In genomic region chr7:133082390-133082766, GRCh38 we compare ENCODE assay signal across 1 cellular context.
TF ChIP-seq lines count a peak whose summit lies in the region.

No MANE protein-coding gene starts in this region.

TF ChIP-seq in HepG2, 621 proteins besides CTCF, POLR2A, EP300 and RAD21 (continued from another document):
- no peak for TF ChIP-seq RERE (CRISPR knock-in tag; IDR thresholded peaks at IDR 0.05; ENCODE audit: low read depth)
- no peak for TF ChIP-seq AGO2 (optimal IDR thresholded peaks at IDR 0.05; ENCODE audit: low read depth, low read length)
- no peak for TF ChIP-seq ZBTB21 (CRISPR knock-in tag; IDR thresholded peaks at IDR 0.05)
- no peak for TF ChIP-seq ZNF883 (CRISPR knock-in tag; IDR thresholded peaks at IDR 0.05; ENCODE audit: not compliant biosample characterization)
TF ChIP-seq in HepG2: peak in this region for 4.
